Comparison of ENCODE assay signal across 14 cellular contexts in the genomic region with DNA sequence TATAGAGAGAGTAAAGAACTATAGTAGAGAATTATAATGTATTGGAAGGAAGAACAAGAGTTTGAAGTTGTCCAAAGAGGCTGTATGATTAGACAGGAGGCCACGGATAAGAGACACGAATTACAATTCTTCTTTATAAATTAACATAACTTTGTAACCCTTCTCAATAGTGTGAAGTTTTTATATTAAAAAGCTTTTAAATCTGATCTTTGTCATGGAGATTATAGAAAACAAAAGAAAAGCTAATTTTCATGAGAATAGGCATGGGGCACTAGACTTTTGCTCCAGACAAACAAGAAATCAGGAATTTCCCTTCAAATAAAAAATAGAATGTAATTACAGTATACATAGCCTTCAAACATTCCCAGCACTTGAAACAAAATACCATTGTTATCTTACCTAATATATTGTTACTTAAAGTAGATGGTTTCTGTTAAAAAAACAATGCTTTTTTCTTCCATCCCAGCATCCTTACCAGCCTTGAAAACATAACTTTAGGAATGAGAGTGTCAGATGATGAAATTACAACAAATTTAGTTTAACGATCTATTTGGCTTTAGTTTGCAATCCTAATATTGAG.
DNase-seq lines count a peak whose midpoint lies in the region; ATAC-seq and TF ChIP-seq lines count a peak whose summit lies in the region.
"Had no signal": no experiment of that assay in that cellular context is flagged by ENCODE, and none has a peak within 500 bp of the region (broad histone marks: within the 10 kb centered on the region; RNA-seq: fewer than 3 reads in every experiment).

No MANE protein-coding gene starts in this region.

- H3K9me2 ChIP-seq in hepatocyte (replicated peaks; ENCODE audit: insufficient read depth) = no peaks in the 10 kb centered on the region

- H3K4me1 Mint-ChIP-seq in MCF 10A (ENCODE audit: insufficient read depth, unreplicated experiment) (peaks cover 6% of the 10 kb centered on the region), WTC11 (peaks cover 23% of the 10 kb centered on the region)

- intact Hi-C loops in MCF 10A (cut with micrococcal nuclease) (no loop called here), breast epithelium (cut with DNase I; ENCODE audit: low total_unique reads) (no loop called here), esophagus squamous epithelium (cut with DNase I) (no loop called here)

- H4K20me1 ChIP-seq in hepatocyte (ENCODE audit: insufficient read depth, poor library complexity, severe bottlenecking) (no peaks in the 10 kb centered on the region), smooth muscle cell (ENCODE audit: low read depth) (no peaks in the 10 kb centered on the region)
- H4K20me1 ChIP-seq: BLaER1 had no signal

- H3K4me3 Mint-ChIP-seq in MCF 10A (ENCODE audit: unreplicated experiment) = no peak overlapping the region
- H3K4me3 Mint-ChIP-seq in WTC11 = no peak overlapping the region
- H3K4me3 Mint-ChIP-seq: CD8-positive, alpha-beta memory T cell had no signal

- TF ChIP-seq POLR2A in breast epithelium (IDR thresholded peaks at IDR 0.05) (no peak), esophagus squamous epithelium (IDR thresholded peaks at IDR 0.05) (no peak)

- H3K9me3 ChIP-seq in breast epithelium = no peaks in the 10 kb centered on the region
- H3K9me3 ChIP-seq in hepatocyte (ENCODE audit: low read depth) = no peaks in the 10 kb centered on the region
- H3K9me3 ChIP-seq in smooth muscle cell (replicated peaks; ENCODE audit: low read depth) = no peaks in the 10 kb centered on the region
- no peaks in the 10 kb centered on the region for H3K9me3 ChIP-seq in esophagus squamous epithelium
- H3K9me3 ChIP-seq: BLaER1 had no signal

- no peak for DNase-seq in MCF 10A (ENCODE audit: unreplicated experiment)
- DNase-seq in breast epithelium (ENCODE audit: low spot score in 2 of 2) = no peak
- DNase-seq in WTC11 (ENCODE audit: low spot score) = no peak
- DNase-seq in hepatocyte (ENCODE audit: low spot score) = no peak
- DNase-seq in smooth muscle cell (lab: John Stamatoyannopoulos, UW; ENCODE audit: unreplicated experiment) = no peak
- DNase-seq in germinal center (ENCODE audit: low spot score) = no peak
- no peak for DNase-seq in activated naive CD4-positive, alpha-beta T cell treated with anti-CD3 and anti-CD28 coated beads, Interleukin-2, amount 50 U/mL, for 16 hours
- no peak for DNase-seq in esophagus squamous epithelium (lab: John Stamatoyannopoulos, UW)
- DNase-seq: 8988T; AML-193; CD8-positive, alpha-beta memory T cell; DMS53; GF-D8 had no signal

- no peak overlapping the region for H3K4me2 ChIP-seq in hepatocyte
- H3K4me2 ChIP-seq in smooth muscle cell = peak overlapping the region; percentile 47
- H3K4me2 ChIP-seq: BLaER1 had no signal

- H3K4me1 ChIP-seq in breast epithelium = no peaks in the 10 kb centered on the region
- peaks cover 6% of the 10 kb centered on the region for H3K4me1 ChIP-seq in hepatocyte (ENCODE audit: insufficient read depth)
- peaks cover 17% of the 10 kb centered on the region for H3K4me1 ChIP-seq in smooth muscle cell (ENCODE audit: low read depth)
- H3K4me1 ChIP-seq in esophagus squamous epithelium = no peaks in the 10 kb centered on the region
- H3K4me1 ChIP-seq: BLaER1 had no signal

- no peaks in the 10 kb centered on the region for H3K9me3 Mint-ChIP-seq in MCF 10A (ENCODE audit: unreplicated experiment)
- H3K9me3 Mint-ChIP-seq in WTC11 = no peaks in the 10 kb centered on the region
- H3K9me3 Mint-ChIP-seq: CD8-positive, alpha-beta memory T cell had no signal

- TF ChIP-seq CTCF in MCF 10A (IDR thresholded peaks at IDR 0.05; ENCODE audit: unreplicated experiment) (no peak), breast epithelium (IDR thresholded peaks at IDR 0.05) (no peak), WTC11 (IDR thresholded peaks at IDR 0.05) (no peak), hepatocyte (IDR thresholded peaks at IDR 0.05; ENCODE audit: poor library complexity) (no peak), smooth muscle cell (IDR thresholded peaks at IDR 0.05; ENCODE audit: borderline replicate concordance, insufficient read depth, poor library complexity, severe bottlenecking) (no peak), esophagus squamous epithelium (IDR thresholded peaks at IDR 0.05) (no peak)

- H3K27ac ChIP-seq in breast epithelium (no peak overlapping the region), hepatocyte (no peak overlapping the region), smooth muscle cell (ENCODE audit: low read depth) (peak overlapping the region; percentile 80), esophagus squamous epithelium (no peak overlapping the region)
- H3K27ac ChIP-seq: BLaER1 had no signal

- no TSS peak for BruUV-seq in MCF 10A (replicated peaks; lab: Mats Ljungman, UMichigan)

- H3K4me3 ChIP-seq in breast epithelium (no peak overlapping the region), hepatocyte (no peak overlapping the region), smooth muscle cell (no peak overlapping the region), esophagus squamous epithelium (no peak overlapping the region)
- H3K4me3 ChIP-seq: BLaER1 had no signal

- H3K79me2 ChIP-seq in hepatocyte (no peaks in the 10 kb centered on the region), smooth muscle cell (ENCODE audit: low read depth) (no peaks in the 10 kb centered on the region)

- POLR2A ChIA-PET in MCF 10A (lab: Yijun Ruan, JAX) = interaction anchor here (0.6 to 0.7 kb wide), 3 partner anchors 14 to 637 kb away, joined by 3 read pairs; no protein-coding TSS in a partner anchor
- POLR2A ChIA-PET in WTC11 (lab: Charles Lee) = interaction anchor here (1.4 kb wide), 1 partner anchor 13 kb away, joined by 4 read pairs; no protein-coding TSS in a partner anchor

- no peak for ATAC-seq in WTC11

- H3K36me3 Mint-ChIP-seq in MCF 10A (ENCODE audit: insufficient read depth, unreplicated experiment) (no peaks in the 10 kb centered on the region), WTC11 (no peaks in the 10 kb centered on the region)
- H3K36me3 Mint-ChIP-seq: CD8-positive, alpha-beta memory T cell had no signal

- CTCF ChIA-PET in MCF 10A (lab: Yijun Ruan, JAX) = interaction anchor here (1.2 kb wide), 1 partner anchor 12 kb away, joined by 3 read pairs; no protein-coding TSS in a partner anchor
- CTCF ChIA-PET in WTC11 (lab: Charles Lee) = no interaction called here

- no peaks in the 10 kb centered on the region for H3K36me3 ChIP-seq in breast epithelium
- H3K36me3 ChIP-seq in hepatocyte (replicated peaks; ENCODE audit: insufficient read depth, low read depth) = no peaks in the 10 kb centered on the region
- no peaks in the 10 kb centered on the region for H3K36me3 ChIP-seq in smooth muscle cell (ENCODE audit: low read depth)
- H3K36me3 ChIP-seq in esophagus squamous epithelium = no peaks in the 10 kb centered on the region
- H3K36me3 ChIP-seq: BLaER1 had no signal

- H3K27ac Mint-ChIP-seq in MCF 10A (ENCODE audit: low read depth, unreplicated experiment) (peak overlapping the region; percentile 59), WTC11 (peak overlapping the region; percentile 75)
- H3K27ac Mint-ChIP-seq: CD8-positive, alpha-beta memory T cell had no signal

- no peak overlapping the region for H3K9ac ChIP-seq in smooth muscle cell (ENCODE audit: low read depth)
- H3K9ac ChIP-seq: BLaER1 had no signal

- no peaks in the 10 kb centered on the region for H3F3A ChIP-seq in smooth muscle cell (ENCODE audit: low read depth)

- H3K27me3 ChIP-seq in breast epithelium (no peaks in the 10 kb centered on the region), hepatocyte (no peaks in the 10 kb centered on the region), smooth muscle cell (ENCODE audit: low read depth) (no peaks in the 10 kb centered on the region), esophagus squamous epithelium (no peaks in the 10 kb centered on the region)
- H3K27me3 ChIP-seq: BLaER1 had no signal

- WGBS in hepatocyte (ENCODE audit: low lambda C conversion rate, missing lambda C conversion rate) = 80% methylated on average over 3 of the region's 3 CpGs
- 75% methylated on average over 3 of the region's 3 CpGs for WGBS in smooth muscle cell (ENCODE audit: low lambda C conversion rate)
- WGBS in esophagus squamous epithelium, 2 donors = 83 to 84% methylated on average over 3 of the region's 3 CpGs

- H3K27me3 Mint-ChIP-seq in MCF 10A (ENCODE audit: insufficient read depth, unreplicated experiment) (no peaks in the 10 kb centered on the region), WTC11 (ENCODE audit: low read depth) (no peaks in the 10 kb centered on the region)

- peak overlapping the region; percentile 5 for H2AFZ ChIP-seq in hepatocyte
- H2AFZ ChIP-seq in smooth muscle cell (ENCODE audit: low read depth) = peak overlapping the region; percentile 93

TF ChIP-seq in WTC11, 78 proteins besides CTCF, POLR2A, EP300 and RAD21:
- TF ChIP-seq IRF2 (CRISPR knock-in tag; IDR thresholded peaks at IDR 0.05; ENCODE audit: borderline replicate concordance, low read depth) = no peak
